Comparison of ENCODE assay signal across 8 cellular contexts in genomic region chr5:7868427-7868772, GRCh38. TPM values are rescaled to one million over a fixed set of nuclear protein-coding genes. Genes with fewer than 3 reads are reported as not detected.
DNase-seq lines count a peak whose midpoint lies in the region; FAIRE-seq and TF ChIP-seq lines count a peak whose summit lies in the region.

No MANE protein-coding gene starts in this region.

- no peak for FAIRE-seq in D721Med (lab: Jason Lieb, UNC)

- H3K36me3 ChIP-seq in SJSA1 = peaks cover 71% of the 10 kb centered on the region
- no peaks in the 10 kb centered on the region for H3K36me3 ChIP-seq in prostate gland

- DNase-seq in NCI-H748 treated with DMSO at 0.1 percent for 48 hours (lab: John Stamatoyannopoulos, UW) (peak; percentile 52), NCI-H748 (lab: John Stamatoyannopoulos, UW; ENCODE audit: unreplicated experiment) (no peak), SJSA1 (ENCODE audit: low read depth in 1 of 2, low spot score in 2 of 2) (no peak), fibroblast of pulmonary artery (ENCODE audit: low read depth) (no peak), prostate gland (ENCODE audit: low spot score) (no peak), D721Med (ENCODE audit: insufficient read length, low spot score) (no peak), NCI-H524 treated with DMSO at 0.1 percent for 48 hours (lab: John Stamatoyannopoulos, UW) (no peak), NCI-H1436 (lab: John Stamatoyannopoulos, UW) (no peak)

- peak overlapping the region; percentile 91 for H3K4me3 ChIP-seq in SJSA1
- H3K4me3 ChIP-seq in fibroblast of pulmonary artery (replicated peaks; ENCODE audit: low read depth, low read length) = peak overlapping the region; percentile 89
- peak overlapping the region; percentile 88 to 92 for H3K4me3 ChIP-seq in prostate gland

- no peak for TF ChIP-seq CTCF in fibroblast of pulmonary artery (IDR thresholded peaks at IDR 0.05; ENCODE audit: low read length, missing control alignments)
- no peak for TF ChIP-seq CTCF in prostate gland (IDR thresholded peaks at IDR 0.05)
- TF ChIP-seq CTCF in D721Med (IDR thresholded peaks at IDR 0.05; ENCODE audit: insufficient read depth, missing control alignments) = no peak

- H3K27ac ChIP-seq in SJSA1 (peak overlapping the region; percentile 30; the same call in 1 of the 2 replicates), prostate gland (peak overlapping the region; percentile 77)

- H3K4me1 ChIP-seq in SJSA1 (replicated peaks) = peaks cover 15% of the 10 kb centered on the region; the same call in 1 of the 2 replicates
- peaks cover 4% of the 10 kb centered on the region for H3K4me1 ChIP-seq in prostate gland (replicated peaks)

- H3K9me3 ChIP-seq in SJSA1 (replicated peaks) = no peaks in the 10 kb centered on the region
- no peaks in the 10 kb centered on the region for H3K9me3 ChIP-seq in prostate gland

- no peak for TF ChIP-seq POLR2A in prostate gland (IDR thresholded peaks at IDR 0.05)

- no peaks in the 10 kb centered on the region for H3K27me3 ChIP-seq in SJSA1 (replicated peaks)
- no peaks in the 10 kb centered on the region for H3K27me3 ChIP-seq in prostate gland (replicated peaks; ENCODE audit: insufficient read depth)

- intact Hi-C loops in prostate gland (cut with DNase I) = loop anchor here (5.0 kb wide), 1 partner anchor 471 kb away; the partner anchor contains the start of gene ADCY2

- 0% methylated on average over 8 of the region's 8 CpGs for WGBS in prostate gland

RNA-seq across cellular contexts. Expression of gene FASTKD3, which starts 0.4 kb away (rescaled TPM):
- 7.3 and 23.6 TPM in 2 replicates for total RNA-seq in SJSA1 (2014; rRNA removed; shearing (Covaris generic))
- total RNA-seq in prostate gland = 10 to 100 TPM in 1 of 2 donors, 1 to 10 TPM in 1; 9.7 to 10.7 TPM

RNA-seq across cellular contexts. Expression of gene MTRR, which starts 0.5 kb away (rescaled TPM):
- total RNA-seq in SJSA1 (2014; rRNA removed; shearing (Covaris generic)) = 37.5 and 52.1 TPM in 2 replicates
- 10 to 100 TPM; 34.5 to 64.6 TPM for total RNA-seq in prostate gland

RNA-seq across cellular contexts. Expression of gene CFAP90, which starts 17.5 kb away (rescaled TPM):
- not detected in 2 replicates for total RNA-seq in SJSA1 (2014; rRNA removed; shearing (Covaris generic))
- 1 to 10 TPM in 1 of 2 donors, under 1 TPM in 1; 0.87 to 1.1 TPM for total RNA-seq in prostate gland
